In genomic region chr10:36738738-36739431, GRCh38 we compare ENCODE assay signal across 25 cellular contexts.
"Had no signal": no experiment of that assay in that cellular context is flagged by ENCODE, and none has a peak within 500 bp of the region (broad histone marks: within the 10 kb centered on the region; RNA-seq: fewer than 3 reads in every experiment).

No MANE protein-coding gene starts in this region.

- H3K4me3 ChIP-seq: K562, SJCRH30 had no signal

- H3K36me3 ChIP-seq: brain microvascular endothelial cell, SJCRH30 had no signal

- H3K9me3 ChIP-seq: SJCRH30, SK-N-SH had no signal

- H3K4me1 ChIP-seq: SJCRH30 had no signal

- ATAC-seq: activated CD4-positive, alpha-beta T cell treated with anti-CD3 and anti-CD28 coated beads for 36 hours; activated T-helper 17 cell treated with anti-CD3 and anti-CD28 coated beads, Interleukin-2, amount 50 U/mL, for 72 hours; K562; Right ventricle myocardium inferior had no signal

- DNase-seq: activated CD4-positive, alpha-beta memory T cell treated with anti-CD3 and anti-CD28 coated beads, Interleukin-2, amount 10 ng/mL, durations not matched to agents 7 days and 5 days; activated CD4-positive, alpha-beta T cell treated with anti-CD3 and anti-CD28 coated beads for 36 hours; activated CD4-positive, alpha-beta T cell treated with anti-CD3 and anti-CD28 coated beads, Interleukin-2, amount 50 U/mL, for 1 hour; activated CD4-positive, CD25-positive, alpha-beta regulatory T cell; activated gamma-delta T cell; activated naive CD4-positive, alpha-beta T cell treated with anti-CD3 and anti-CD28 coated beads for 36 hours; activated T-cell treated with anti-CD3 and anti-CD28 coated beads for 4 hours; activated T-cell treated with anti-CD3 and anti-CD28 coated beads, Interleukin-2, amount 50 U/mL, for 48 hours; amygdala; brain microvascular endothelial cell; Karpas-422; NCI-H1105 treated with DMSO at 0.1 percent for 48 hours; NCI-H1436 treated with DMSO at 0.1 percent for 48 hours; NCI-H187 treated with DMSO at 0.1 percent for 48 hours; NCI-H2081 treated with DMSO at 0.1 percent for 48 hours; NCI-H2171 treated with DMSO at 0.1 percent for 48 hours; NCI-H226; NCI-H526 treated with DMSO at 0.1 percent for 48 hours; SJCRH30; SK-N-SH; T-helper 1 cell had no signal

- H3K27ac ChIP-seq: brain microvascular endothelial cell, SJCRH30, VCaP had no signal

- H3K27me3 ChIP-seq: brain microvascular endothelial cell, SJCRH30 had no signal
